Comparison of ENCODE assay signal across 1 cellular context in the genomic region with DNA sequence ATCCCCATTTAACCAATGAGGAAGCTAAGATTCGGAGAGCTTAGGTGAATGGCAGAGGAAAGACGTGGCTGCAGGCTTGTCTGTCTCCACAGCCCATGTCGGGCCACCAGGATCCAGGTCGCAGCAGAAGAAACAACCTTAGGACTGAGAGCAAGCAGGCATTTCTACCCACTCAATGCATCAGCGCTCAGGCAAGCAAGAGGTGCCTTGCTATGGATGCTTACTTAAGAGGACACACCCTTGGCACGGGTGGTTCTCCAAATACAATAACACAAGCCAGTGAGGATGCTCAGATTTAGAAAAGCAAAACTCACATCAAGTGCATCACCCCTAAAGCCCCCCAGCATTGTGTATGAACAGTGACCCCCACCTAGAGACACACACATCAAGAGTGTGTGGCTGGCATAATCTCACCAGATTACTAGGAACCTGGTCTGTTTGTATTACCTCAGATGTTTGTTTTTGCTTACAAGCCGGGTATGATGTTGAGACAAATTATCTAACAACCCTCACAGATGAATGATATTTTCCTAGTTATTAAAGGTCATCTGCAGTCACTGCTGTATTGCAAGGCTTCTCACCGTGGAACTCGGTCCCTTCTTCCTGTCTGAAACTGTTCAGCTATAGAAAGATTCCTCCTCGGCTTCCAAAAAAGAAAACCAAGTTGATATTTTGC.
TF ChIP-seq lines count a peak whose summit lies in the region.

No MANE protein-coding gene starts in this region.

TF ChIP-seq in WTC11, 78 proteins besides CTCF, POLR2A, EP300 and RAD21 (continued from another document):
- TF ChIP-seq, protein P1, sequence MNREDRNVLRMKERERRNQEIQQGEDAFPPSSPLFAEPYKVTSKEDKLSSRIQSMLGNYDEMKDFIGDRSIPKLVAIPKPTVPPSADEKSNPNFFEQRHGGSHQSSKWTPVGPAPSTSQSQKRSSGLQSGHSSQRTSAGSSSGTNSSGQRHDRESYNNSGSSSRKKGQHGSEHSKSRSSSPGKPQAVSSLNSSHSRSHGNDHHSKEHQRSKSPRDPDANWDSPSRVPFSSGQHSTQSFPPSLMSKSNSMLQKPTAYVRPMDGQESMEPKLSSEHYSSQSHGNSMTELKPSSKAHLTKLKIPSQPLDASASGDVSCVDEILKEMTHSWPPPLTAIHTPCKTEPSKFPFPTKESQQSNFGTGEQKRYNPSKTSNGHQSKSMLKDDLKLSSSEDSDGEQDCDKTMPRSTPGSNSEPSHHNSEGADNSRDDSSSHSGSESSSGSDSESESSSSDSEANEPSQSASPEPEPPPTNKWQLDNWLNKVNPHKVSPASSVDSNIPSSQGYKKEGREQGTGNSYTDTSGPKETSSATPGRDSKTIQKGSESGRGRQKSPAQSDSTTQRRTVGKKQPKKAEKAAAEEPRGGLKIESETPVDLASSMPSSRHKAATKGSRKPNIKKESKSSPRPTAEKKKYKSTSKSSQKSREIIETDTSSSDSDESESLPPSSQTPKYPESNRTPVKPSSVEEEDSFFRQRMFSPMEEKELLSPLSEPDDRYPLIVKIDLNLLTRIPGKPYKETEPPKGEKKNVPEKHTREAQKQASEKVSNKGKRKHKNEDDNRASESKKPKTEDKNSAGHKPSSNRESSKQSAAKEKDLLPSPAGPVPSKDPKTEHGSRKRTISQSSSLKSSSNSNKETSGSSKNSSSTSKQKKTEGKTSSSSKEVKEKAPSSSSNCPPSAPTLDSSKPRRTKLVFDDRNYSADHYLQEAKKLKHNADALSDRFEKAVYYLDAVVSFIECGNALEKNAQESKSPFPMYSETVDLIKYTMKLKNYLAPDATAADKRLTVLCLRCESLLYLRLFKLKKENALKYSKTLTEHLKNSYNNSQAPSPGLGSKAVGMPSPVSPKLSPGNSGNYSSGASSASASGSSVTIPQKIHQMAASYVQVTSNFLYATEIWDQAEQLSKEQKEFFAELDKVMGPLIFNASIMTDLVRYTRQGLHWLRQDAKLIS (CRISPR knock-in tag; IDR thresholded peaks at IDR 0.05; ENCODE audit: borderline replicate concordance): no peak
- TF ChIP-seq TP53 (CRISPR knock-in tag; IDR thresholded peaks at IDR 0.05) (no peak), GRHL2 (CRISPR knock-in tag; IDR thresholded peaks at IDR 0.05; ENCODE audit: insufficient replicate concordance, severe bottlenecking) (no peak), ATF1 (CRISPR knock-in tag; IDR thresholded peaks at IDR 0.05) (no peak), ZNF263 (CRISPR knock-in tag; IDR thresholded peaks at IDR 0.05; ENCODE audit: low read depth) (no peak), SOX15 (CRISPR knock-in tag; IDR thresholded peaks at IDR 0.05) (no peak), ZNF671 (CRISPR knock-in tag; IDR thresholded peaks at IDR 0.05) (no peak), GTF2I (CRISPR knock-in tag; conservative IDR thresholded peaks at IDR 0.05) (no peak), SMAD3 (CRISPR knock-in tag; IDR thresholded peaks at IDR 0.05; ENCODE audit: borderline replicate concordance) (no peak), HMGA2 (CRISPR knock-in tag; IDR thresholded peaks at IDR 0.05) (no peak)
- TF ChIP-seq, protein P2, sequence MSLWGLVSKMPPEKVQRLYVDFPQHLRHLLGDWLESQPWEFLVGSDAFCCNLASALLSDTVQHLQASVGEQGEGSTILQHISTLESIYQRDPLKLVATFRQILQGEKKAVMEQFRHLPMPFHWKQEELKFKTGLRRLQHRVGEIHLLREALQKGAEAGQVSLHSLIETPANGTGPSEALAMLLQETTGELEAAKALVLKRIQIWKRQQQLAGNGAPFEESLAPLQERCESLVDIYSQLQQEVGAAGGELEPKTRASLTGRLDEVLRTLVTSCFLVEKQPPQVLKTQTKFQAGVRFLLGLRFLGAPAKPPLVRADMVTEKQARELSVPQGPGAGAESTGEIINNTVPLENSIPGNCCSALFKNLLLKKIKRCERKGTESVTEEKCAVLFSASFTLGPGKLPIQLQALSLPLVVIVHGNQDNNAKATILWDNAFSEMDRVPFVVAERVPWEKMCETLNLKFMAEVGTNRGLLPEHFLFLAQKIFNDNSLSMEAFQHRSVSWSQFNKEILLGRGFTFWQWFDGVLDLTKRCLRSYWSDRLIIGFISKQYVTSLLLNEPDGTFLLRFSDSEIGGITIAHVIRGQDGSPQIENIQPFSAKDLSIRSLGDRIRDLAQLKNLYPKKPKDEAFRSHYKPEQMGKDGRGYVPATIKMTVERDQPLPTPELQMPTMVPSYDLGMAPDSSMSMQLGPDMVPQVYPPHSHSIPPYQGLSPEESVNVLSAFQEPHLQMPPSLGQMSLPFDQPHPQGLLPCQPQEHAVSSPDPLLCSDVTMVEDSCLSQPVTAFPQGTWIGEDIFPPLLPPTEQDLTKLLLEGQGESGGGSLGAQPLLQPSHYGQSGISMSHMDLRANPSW (CRISPR knock-in tag; conservative IDR thresholded peaks at IDR 0.05; ENCODE audit: low read depth): no peak
- TF ChIP-seq, protein P3, sequence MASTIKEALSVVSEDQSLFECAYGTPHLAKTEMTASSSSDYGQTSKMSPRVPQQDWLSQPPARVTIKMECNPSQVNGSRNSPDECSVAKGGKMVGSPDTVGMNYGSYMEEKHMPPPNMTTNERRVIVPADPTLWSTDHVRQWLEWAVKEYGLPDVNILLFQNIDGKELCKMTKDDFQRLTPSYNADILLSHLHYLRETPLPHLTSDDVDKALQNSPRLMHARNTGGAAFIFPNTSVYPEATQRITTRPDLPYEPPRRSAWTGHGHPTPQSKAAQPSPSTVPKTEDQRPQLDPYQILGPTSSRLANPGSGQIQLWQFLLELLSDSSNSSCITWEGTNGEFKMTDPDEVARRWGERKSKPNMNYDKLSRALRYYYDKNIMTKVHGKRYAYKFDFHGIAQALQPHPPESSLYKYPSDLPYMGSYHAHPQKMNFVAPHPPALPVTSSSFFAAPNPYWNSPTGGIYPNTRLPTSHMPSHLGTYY (CRISPR knock-in tag; IDR thresholded peaks at IDR 0.05): no peak
- TF ChIP-seq, protein P4, sequence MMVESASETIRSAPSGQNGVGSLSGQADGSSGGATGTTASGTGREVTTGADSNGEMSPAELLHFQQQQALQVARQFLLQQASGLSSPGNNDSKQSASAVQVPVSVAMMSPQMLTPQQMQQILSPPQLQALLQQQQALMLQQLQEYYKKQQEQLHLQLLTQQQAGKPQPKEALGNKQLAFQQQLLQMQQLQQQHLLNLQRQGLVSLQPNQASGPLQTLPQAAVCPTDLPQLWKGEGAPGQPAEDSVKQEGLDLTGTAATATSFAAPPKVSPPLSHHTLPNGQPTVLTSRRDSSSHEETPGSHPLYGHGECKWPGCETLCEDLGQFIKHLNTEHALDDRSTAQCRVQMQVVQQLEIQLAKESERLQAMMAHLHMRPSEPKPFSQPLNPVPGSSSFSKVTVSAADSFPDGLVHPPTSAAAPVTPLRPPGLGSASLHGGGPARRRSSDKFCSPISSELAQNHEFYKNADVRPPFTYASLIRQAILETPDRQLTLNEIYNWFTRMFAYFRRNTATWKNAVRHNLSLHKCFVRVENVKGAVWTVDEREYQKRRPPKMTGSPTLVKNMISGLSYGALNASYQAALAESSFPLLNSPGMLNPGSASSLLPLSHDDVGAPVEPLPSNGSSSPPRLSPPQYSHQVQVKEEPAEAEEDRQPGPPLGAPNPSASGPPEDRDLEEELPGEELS (CRISPR knock-in tag; IDR thresholded peaks at IDR 0.05): no peak
